18 cellular contexts compared by ENCODE assay signal in the genomic region with DNA sequence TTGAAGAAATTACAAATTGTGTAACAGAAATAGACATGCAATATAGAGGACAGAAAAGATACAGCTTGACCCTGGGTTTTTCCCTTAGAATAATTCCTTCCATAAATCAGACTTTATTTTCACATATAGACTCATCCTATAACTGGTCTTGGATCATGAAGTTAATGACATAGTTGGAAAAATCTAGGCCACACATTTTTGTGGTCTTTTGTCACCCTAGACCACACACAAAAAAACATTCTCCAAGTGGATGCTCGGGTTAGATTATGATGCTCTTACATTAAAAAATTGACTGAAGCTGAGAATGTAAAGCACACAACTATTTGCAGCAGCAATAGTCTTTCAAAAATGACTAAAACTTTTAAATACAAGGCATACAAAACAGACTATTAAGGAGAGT. TPM values are rescaled to one million over a fixed set of nuclear protein-coding genes. Genes with fewer than 3 reads are reported as not detected.
"Had no signal": no experiment of that assay in that cellular context is flagged by ENCODE, and none has a peak within 500 bp of the region (broad histone marks: within the 10 kb centered on the region; RNA-seq: fewer than 3 reads in every experiment).

No MANE protein-coding gene starts in this region.

- H3K27ac Mint-ChIP-seq: activated CD4-positive, alpha-beta T cell treated with anti-CD3 and anti-CD28 coated beads, Interleukin-2, amount 10 ng/mL, durations not matched to agents 7 days and 5 days; activated naive CD8-positive, alpha-beta T cell treated with anti-CD3 and anti-CD28 coated beads for 36 hours; activated T-helper 1 cell treated with anti-CD3 and anti-CD28 coated beads, Interleukin-12 subunit alpha, Interleukin-12 subunit beta, Interleukin-2, Interleukin-4 antibody, amounts not matched to agents 30 ng/mL and 10 ng/mL and 1 ng/mL, durations not matched to agents 14 hours and 24 hours and 36 hours; T-helper 2 cell treated with Interferon-gamma antibody and Interleukin-4, amounts not matched to agents 5 μg/mL and 100 μg/mL, for 36 hours had no signal

- H3K27me3 ChIP-seq: cardiac muscle cell, stomach, testis, upper lobe of left lung had no signal

- H3K36me3 ChIP-seq: cardiac muscle cell, esophagus muscularis mucosa, stomach, upper lobe of left lung had no signal

- H3K4me3 Mint-ChIP-seq: activated CD4-positive, alpha-beta T cell treated with anti-CD3 and anti-CD28 coated beads, Interleukin-2, amount 10 ng/mL, durations not matched to agents 7 days and 5 days; activated naive CD8-positive, alpha-beta T cell treated with anti-CD3 and anti-CD28 coated beads for 36 hours; activated T-helper 1 cell treated with anti-CD3 and anti-CD28 coated beads, Interleukin-12 subunit alpha, Interleukin-12 subunit beta, Interleukin-2, Interleukin-4 antibody, amounts not matched to agents 30 ng/mL and 10 ng/mL and 1 ng/mL, durations not matched to agents 14 hours and 24 hours and 36 hours; T-helper 2 cell treated with Interferon-gamma antibody and Interleukin-4, amounts not matched to agents 5 μg/mL and 100 μg/mL, for 36 hours had no signal

- H3K4me3 ChIP-seq: cardiac muscle cell, coronary artery, esophagus muscularis mucosa, stomach, testis, upper lobe of left lung had no signal

- H3K9me3 Mint-ChIP-seq: activated CD4-positive, alpha-beta T cell treated with anti-CD3 and anti-CD28 coated beads, Interleukin-2, amount 10 ng/mL, durations not matched to agents 7 days and 5 days; activated naive CD8-positive, alpha-beta T cell treated with anti-CD3 and anti-CD28 coated beads for 36 hours; activated T-helper 1 cell treated with anti-CD3 and anti-CD28 coated beads, Interleukin-12 subunit alpha, Interleukin-12 subunit beta, Interleukin-2, Interleukin-4 antibody, amounts not matched to agents 30 ng/mL and 10 ng/mL and 1 ng/mL, durations not matched to agents 14 hours and 24 hours and 36 hours; T-helper 2 cell treated with Interferon-gamma antibody and Interleukin-4, amounts not matched to agents 5 μg/mL and 100 μg/mL, for 36 hours had no signal

- ATAC-seq: sciatic nerve had no signal

- DNase-seq: activated CD4-positive, alpha-beta T cell treated with anti-CD3 and anti-CD28 coated beads, Interleukin-2, amount 10 ng/mL, durations not matched to agents 7 days and 5 days; activated CD8-positive, alpha-beta memory T cell treated with anti-CD3 and anti-CD28 coated beads, Interleukin-2, amount 50 U/mL, for 48 hours; activated naive CD8-positive, alpha-beta T cell treated with anti-CD3 and anti-CD28 coated beads for 36 hours; effector CD4-positive, alpha-beta T cell; glutamatergic neuron; stimulated activated CD4-positive, alpha-beta T cell treated with anti-CD3 and anti-CD28 coated beads, Interleukin-12 subunit alpha, Interleukin-12 subunit beta, amount 100 ng/mL, for 4 hours; stimulated activated CD4-positive, alpha-beta T cell treated with anti-CD3 and anti-CD28 coated beads, Interleukin-2, amount 100 ng/mL, for 24 hours; stomach; testis; upper lobe of left lung had no signal

- H3K9me3 ChIP-seq: esophagus muscularis mucosa, stomach, testis, upper lobe of left lung had no signal

- H3K4me1 ChIP-seq: esophagus muscularis mucosa, testis had no signal

- H3K27ac ChIP-seq: cardiac muscle cell, coronary artery, esophagus muscularis mucosa, stomach, testis, upper lobe of left lung had no signal

- H3K36me3 Mint-ChIP-seq: activated naive CD8-positive, alpha-beta T cell treated with anti-CD3 and anti-CD28 coated beads for 36 hours had no signal

RNA-seq across cellular contexts. Expression of a gene that starts 7.5 kb away (rescaled TPM):
- total RNA-seq: activated CD4-positive, alpha-beta T cell treated with anti-CD3 and anti-CD28 coated beads, Interleukin-2, amount 10 ng/mL, durations not matched to agents 7 days and 5 days; activated naive CD8-positive, alpha-beta T cell treated with anti-CD3 and anti-CD28 coated beads for 36 hours; activated T-helper 1 cell treated with anti-CD3 and anti-CD28 coated beads, Interleukin-12 subunit alpha, Interleukin-12 subunit beta, Interleukin-2, Interleukin-4 antibody, amounts not matched to agents 30 ng/mL and 10 ng/mL and 1 ng/mL, durations not matched to agents 14 hours and 24 hours and 36 hours; esophagus muscularis mucosa; pulmonary artery endothelial cell; sciatic nerve; upper lobe of left lung had no signal

RNA-seq across cellular contexts. Expression of a gene that starts 54.6 kb away (rescaled TPM):
- total RNA-seq: activated CD4-positive, alpha-beta T cell treated with anti-CD3 and anti-CD28 coated beads, Interleukin-2, amount 10 ng/mL, durations not matched to agents 7 days and 5 days; activated naive CD8-positive, alpha-beta T cell treated with anti-CD3 and anti-CD28 coated beads for 36 hours; activated T-helper 1 cell treated with anti-CD3 and anti-CD28 coated beads, Interleukin-12 subunit alpha, Interleukin-12 subunit beta, Interleukin-2, Interleukin-4 antibody, amounts not matched to agents 30 ng/mL and 10 ng/mL and 1 ng/mL, durations not matched to agents 14 hours and 24 hours and 36 hours; omental fat pad; pulmonary artery endothelial cell; sciatic nerve had no signal
